ENCODE assay signal across 1 cellular context in the genomic region with DNA sequence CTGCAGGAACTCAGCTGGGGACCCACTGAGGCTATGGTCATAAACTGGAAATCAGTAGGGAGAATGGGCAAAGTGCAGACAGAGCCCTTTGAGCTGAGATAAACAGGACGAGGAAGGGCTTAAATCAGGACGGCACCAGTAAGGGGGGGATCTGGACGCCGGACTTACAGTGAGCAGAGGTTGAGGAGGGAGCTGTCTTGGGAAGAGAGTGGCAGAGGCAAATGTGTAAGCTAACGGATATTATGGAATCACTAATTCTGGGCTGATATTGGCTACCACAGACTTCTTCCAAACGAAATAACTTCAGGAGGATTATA.
TF ChIP-seq lines count a peak whose summit lies in the region.

No MANE protein-coding gene starts in this region.

TF ChIP-seq in WTC11, 78 proteins besides CTCF, POLR2A, EP300 and RAD21 (continued from another document):
- TF ChIP-seq, protein P1, sequence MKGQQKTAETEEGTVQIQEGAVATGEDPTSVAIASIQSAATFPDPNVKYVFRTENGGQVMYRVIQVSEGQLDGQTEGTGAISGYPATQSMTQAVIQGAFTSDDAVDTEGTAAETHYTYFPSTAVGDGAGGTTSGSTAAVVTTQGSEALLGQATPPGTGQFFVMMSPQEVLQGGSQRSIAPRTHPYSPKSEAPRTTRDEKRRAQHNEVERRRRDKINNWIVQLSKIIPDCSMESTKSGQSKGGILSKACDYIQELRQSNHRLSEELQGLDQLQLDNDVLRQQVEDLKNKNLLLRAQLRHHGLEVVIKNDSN (CRISPR knock-in tag; IDR thresholded peaks at IDR 0.05) = no peak
- TF ChIP-seq, protein P2, sequence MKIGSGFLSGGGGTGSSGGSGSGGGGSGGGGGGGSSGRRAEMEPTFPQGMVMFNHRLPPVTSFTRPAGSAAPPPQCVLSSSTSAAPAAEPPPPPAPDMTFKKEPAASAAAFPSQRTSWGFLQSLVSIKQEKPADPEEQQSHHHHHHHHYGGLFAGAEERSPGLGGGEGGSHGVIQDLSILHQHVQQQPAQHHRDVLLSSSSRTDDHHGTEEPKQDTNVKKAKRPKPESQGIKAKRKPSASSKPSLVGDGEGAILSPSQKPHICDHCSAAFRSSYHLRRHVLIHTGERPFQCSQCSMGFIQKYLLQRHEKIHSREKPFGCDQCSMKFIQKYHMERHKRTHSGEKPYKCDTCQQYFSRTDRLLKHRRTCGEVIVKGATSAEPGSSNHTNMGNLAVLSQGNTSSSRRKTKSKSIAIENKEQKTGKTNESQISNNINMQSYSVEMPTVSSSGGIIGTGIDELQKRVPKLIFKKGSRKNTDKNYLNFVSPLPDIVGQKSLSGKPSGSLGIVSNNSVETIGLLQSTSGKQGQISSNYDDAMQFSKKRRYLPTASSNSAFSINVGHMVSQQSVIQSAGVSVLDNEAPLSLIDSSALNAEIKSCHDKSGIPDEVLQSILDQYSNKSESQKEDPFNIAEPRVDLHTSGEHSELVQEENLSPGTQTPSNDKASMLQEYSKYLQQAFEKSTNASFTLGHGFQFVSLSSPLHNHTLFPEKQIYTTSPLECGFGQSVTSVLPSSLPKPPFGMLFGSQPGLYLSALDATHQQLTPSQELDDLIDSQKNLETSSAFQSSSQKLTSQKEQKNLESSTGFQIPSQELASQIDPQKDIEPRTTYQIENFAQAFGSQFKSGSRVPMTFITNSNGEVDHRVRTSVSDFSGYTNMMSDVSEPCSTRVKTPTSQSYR (CRISPR knock-in tag; IDR thresholded peaks at IDR 0.05) = no peak
- no peak for TF ChIP-seq SOX15 (CRISPR knock-in tag; IDR thresholded peaks at IDR 0.05)
